8 cellular contexts compared by ENCODE assay signal in genomic region chr17:13016881-13017622, GRCh38. TPM values are rescaled to one million over a fixed set of nuclear protein-coding genes. Genes with fewer than 3 reads are reported as not detected.
A peak's percentile ranks its signal among the peaks of the same experiment; 100 is the strongest.
DNase-seq lines count a peak whose midpoint lies in the region; ATAC-seq and TF ChIP-seq lines count a peak whose summit lies in the region.

No MANE protein-coding gene starts in this region.

- H4K12ac ChIP-seq in trophoblast cell (ENCODE audit: low read depth, low read length): peak overlapping the region; percentile 20

- H2BK120ac ChIP-seq in trophoblast cell (ENCODE audit: insufficient read depth, low read length, poor library complexity): peak overlapping the region; percentile 9

- peak overlapping the region; percentile 23 for H3K4ac ChIP-seq in trophoblast cell (ENCODE audit: low read depth, low read length)

- peak overlapping the region; percentile 87 for H3K4me2 ChIP-seq in trophoblast cell (ENCODE audit: low read length)

- DNase-seq in T-helper 1 cell (no peak), foreskin fibroblast (peak in 1 of 2 donors; percentile 17), trophoblast cell (no peak), ureter (ENCODE audit: low spot score) (no peak), HK-2 (ENCODE audit: unreplicated experiment) (no peak)
- peak; percentile 32 for DNase-seq in T-helper 2 cell treated with Interferon-gamma antibody and Interleukin-4, amounts not matched to agents 5 μg/mL and 100 μg/mL, for 36 hours (ENCODE audit: low spot score)

- peak overlapping the region; percentile 43 for H2BK5ac ChIP-seq in trophoblast cell (ENCODE audit: low read depth, low read length, poor library complexity)

- H3K14ac ChIP-seq in trophoblast cell (ENCODE audit: low read length): peak overlapping the region; percentile 77

- peak overlapping the region; percentile 95 for H3K4me3 Mint-ChIP-seq in T-helper 1 cell treated with Interleukin-12 subunit alpha and Interleukin-12 subunit beta and Interleukin-4 antibody, amounts not matched to agents 30 μg/mL and 1 μg/mL, for 36 hours
- H3K4me3 Mint-ChIP-seq in T-helper 2 cell treated with Interferon-gamma antibody and Interleukin-4, amounts not matched to agents 5 μg/mL and 100 μg/mL, for 36 hours: peak overlapping the region; percentile 99

- no CpG with 5 or more reads among the region's 20 CpGs for WGBS in trophoblast cell (ENCODE audit: extremely low coverage, insufficient coverage, insufficient read length)

- H3K79me2 ChIP-seq in trophoblast cell (ENCODE audit: control insufficient read depth, insufficient read depth, low read length, poor library complexity): peaks cover 3% of the 10 kb centered on the region

- no peak overlapping the region for H2BK12ac ChIP-seq in trophoblast cell (ENCODE audit: low read length)

- H2AFZ ChIP-seq in trophoblast cell (ENCODE audit: insufficient read depth, low read length, poor library complexity): peak overlapping the region; percentile 94

- H3K79me1 ChIP-seq in trophoblast cell (ENCODE audit: low read length): peaks cover 6% of the 10 kb centered on the region

- H3K9me3 ChIP-seq in trophoblast cell (ENCODE audit: insufficient read depth, low read depth, low read length): no peaks in the 10 kb centered on the region

- H3K4me1 Mint-ChIP-seq in T-helper 1 cell treated with Interleukin-12 subunit alpha and Interleukin-12 subunit beta and Interleukin-4 antibody, amounts not matched to agents 30 μg/mL and 1 μg/mL, for 36 hours (ENCODE audit: low read depth): peaks cover 24% of the 10 kb centered on the region
- peaks cover 18% of the 10 kb centered on the region for H3K4me1 Mint-ChIP-seq in T-helper 2 cell treated with Interferon-gamma antibody and Interleukin-4, amounts not matched to agents 5 μg/mL and 100 μg/mL, for 36 hours (ENCODE audit: low read depth)

- peak overlapping the region; percentile 78 for H4K8ac ChIP-seq in trophoblast cell (ENCODE audit: low read depth, low read length)

- H3K9me3 Mint-ChIP-seq in T-helper 1 cell treated with Interleukin-12 subunit alpha and Interleukin-12 subunit beta and Interleukin-4 antibody, amounts not matched to agents 30 μg/mL and 1 μg/mL, for 36 hours: no peaks in the 10 kb centered on the region
- no peaks in the 10 kb centered on the region for H3K9me3 Mint-ChIP-seq in T-helper 2 cell treated with Interferon-gamma antibody and Interleukin-4, amounts not matched to agents 5 μg/mL and 100 μg/mL, for 36 hours

- no peaks in the 10 kb centered on the region for H3K27me3 Mint-ChIP-seq in T-helper 1 cell treated with Interleukin-12 subunit alpha and Interleukin-12 subunit beta and Interleukin-4 antibody, amounts not matched to agents 30 μg/mL and 1 μg/mL, for 36 hours (ENCODE audit: low read depth)
- H3K27me3 Mint-ChIP-seq in T-helper 2 cell treated with Interferon-gamma antibody and Interleukin-4, amounts not matched to agents 5 μg/mL and 100 μg/mL, for 36 hours (ENCODE audit: low read depth): no peaks in the 10 kb centered on the region

- H3K18ac ChIP-seq in trophoblast cell (ENCODE audit: low read length): peak overlapping the region; percentile 32

- H4K91ac ChIP-seq in trophoblast cell (ENCODE audit: low read depth, low read length): peak overlapping the region; percentile 51

- H3K27me3 ChIP-seq in trophoblast cell (ENCODE audit: insufficient read depth, low read length): no peaks in the 10 kb centered on the region

- ATAC-seq in HG03025 (IDR thresholded peaks at IDR 0.05; ENCODE audit: low FRiP score, unreplicated experiment): peak; percentile 6

- peak overlapping the region; percentile 87 for H3K9ac ChIP-seq in trophoblast cell (ENCODE audit: low read length)

- no peak overlapping the region for H3K23ac ChIP-seq in trophoblast cell (ENCODE audit: low read length)

- H3K4me3 ChIP-seq in foreskin fibroblast (ENCODE audit: low read depth in 1 of 2, low read length in 2 of 2) (peak overlapping the region; percentile 84 to 87), trophoblast cell (ENCODE audit: low read depth, low read length) (peak overlapping the region; percentile 100)

- peaks cover 39% of the 10 kb centered on the region for H3K36me3 Mint-ChIP-seq in T-helper 1 cell treated with Interleukin-12 subunit alpha and Interleukin-12 subunit beta and Interleukin-4 antibody, amounts not matched to agents 30 μg/mL and 1 μg/mL, for 36 hours (ENCODE audit: low read depth)
- H3K36me3 Mint-ChIP-seq in T-helper 2 cell treated with Interferon-gamma antibody and Interleukin-4, amounts not matched to agents 5 μg/mL and 100 μg/mL, for 36 hours (ENCODE audit: low read depth): peaks cover 43% of the 10 kb centered on the region

- peak overlapping the region; percentile 61 for H3K27ac ChIP-seq in trophoblast cell (ENCODE audit: low read depth, low read length)

- H3K36me3 ChIP-seq in trophoblast cell (ENCODE audit: control insufficient read depth in 1 of 2, insufficient read depth in 2 of 2, low read length in 2 of 2): peaks cover 17 to 26% of the 10 kb centered on the region in 2 experiments

- H2AK5ac ChIP-seq in trophoblast cell (ENCODE audit: low read length): peak overlapping the region; percentile 2

- no peaks in the 10 kb centered on the region for H3K4me1 ChIP-seq in trophoblast cell (ENCODE audit: control insufficient read depth in 1 of 2, insufficient read depth in 2 of 2, low read length in 2 of 2)

- TF ChIP-seq CTCF in foreskin fibroblast (IDR thresholded peaks at IDR 0.05; ENCODE audit: low read depth, low read length): no peak

- peak overlapping the region; percentile 95 for H3K27ac Mint-ChIP-seq in T-helper 1 cell treated with Interleukin-12 subunit alpha and Interleukin-12 subunit beta and Interleukin-4 antibody, amounts not matched to agents 30 μg/mL and 1 μg/mL, for 36 hours
- peak overlapping the region; percentile 93 for H3K27ac Mint-ChIP-seq in T-helper 2 cell treated with Interferon-gamma antibody and Interleukin-4, amounts not matched to agents 5 μg/mL and 100 μg/mL, for 36 hours

RNA-seq across cellular contexts. Expression of gene ELAC2, which starts 0.8 kb away (rescaled TPM):
- 58.4 and 58.6 TPM in 2 replicates for polyA plus RNA-seq in trophoblast cell (2013)
- total RNA-seq in ureter: 87.3 TPM
